8 cellular contexts compared by ENCODE assay signal in the genomic region with DNA sequence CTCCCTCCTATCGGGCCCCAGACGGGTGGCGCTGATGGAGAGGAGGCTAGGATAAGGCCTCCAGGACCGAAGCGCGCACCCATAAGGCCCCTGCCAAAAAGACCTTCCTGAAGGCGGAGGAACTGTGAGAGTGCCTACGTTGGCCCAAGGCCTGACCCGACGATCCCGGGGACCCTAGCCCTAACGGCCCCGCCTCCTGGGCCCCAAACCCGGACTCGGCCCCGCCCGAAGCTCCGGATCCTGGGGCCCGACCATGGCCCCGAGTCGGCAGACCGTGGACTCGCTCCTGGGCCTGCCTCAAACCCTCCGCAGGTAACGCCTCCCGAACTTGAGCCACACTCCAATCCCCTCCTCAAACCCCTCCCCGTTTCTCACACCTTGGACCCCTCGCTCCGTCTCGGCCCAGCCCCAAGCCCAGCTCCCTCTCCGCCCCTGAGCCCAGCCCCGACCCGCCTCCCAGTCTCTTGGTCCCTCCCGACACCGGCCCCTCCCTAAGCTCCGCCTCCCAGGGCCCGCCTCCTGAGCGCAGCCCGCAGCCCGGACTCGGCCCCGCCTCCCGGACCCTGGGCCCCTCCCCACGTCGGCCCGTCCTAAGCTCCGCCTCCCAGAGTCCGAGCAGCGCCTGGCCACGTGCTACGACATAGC. TPM values are rescaled to one million over a fixed set of nuclear protein-coding genes. Genes with fewer than 3 reads are reported as not detected.
DNase-seq lines count a peak whose midpoint lies in the region; ATAC-seq and TF ChIP-seq lines count a peak whose summit lies in the region.
"Not testable (repeated sequence)": the region's sequence is repeated elsewhere in the genome, so short reads cannot be mapped to it uniquely, and the experiment has no call there.

No MANE protein-coding gene starts in this region.

- CTCF ChIA-PET in HCT116 (lab: Charles Lee); SK-N-SH (lab: Yijun Ruan, JAX): not testable (repeated sequence)
- CTCF ChIA-PET in mammary epithelial cell (lab: Charles Lee; ENCODE audit: low non-redundant PET), result interaction anchor here (0.6 kb wide), 2 partner anchors 14 to 78 kb away, joined by 3 to 7 read pairs; no protein-coding TSS in a partner anchor

- H3K9me3 ChIP-seq in HCT116 (ENCODE audit: control insufficient read depth in 1 of 2, insufficient read depth in 1 of 2, low read depth in 1 of 2, low read length in 2 of 2); SK-N-SH; mammary epithelial cell (replicated peaks; ENCODE audit: insufficient read depth, low read length); left ventricle myocardium inferior (replicated peaks); neural cell (ENCODE audit: low read length): not testable (repeated sequence)

- RAD21 ChIA-PET in HCT116 (lab: Charles Lee; ENCODE audit: low non-redundant PET in 1 of 2, low total read pairs in 2 of 2, uncharacterized antibody in 2 of 2, unreplicated experiment in 2 of 2), result interaction anchor here in 1 of 2 experiments (0.6 kb wide), 1 partner anchor 20 kb away, joined by 3 read pairs; no protein-coding TSS in a partner anchor

- H4K20me1 ChIP-seq in HCT116 (ENCODE audit: insufficient read depth); SK-N-SH (ENCODE audit: insufficient read depth); mammary epithelial cell (ENCODE audit: insufficient read depth, low read length); neural cell (ENCODE audit: insufficient read depth): not testable (repeated sequence)

- H3F3A ChIP-seq in SK-N-SH (replicated peaks; ENCODE audit: insufficient read depth); neural cell (ENCODE audit: insufficient read depth, low read length, poor library complexity, severe bottlenecking): not testable (repeated sequence)

- H3K9me2 ChIP-seq in HCT116 (ENCODE audit: insufficient read depth); SK-N-SH; neural cell (ENCODE audit: insufficient read depth, low read length): not testable (repeated sequence)

- intact Hi-C loops in HCT116 (cut with micrococcal nuclease); left ventricle myocardium inferior (cut with micrococcal nuclease): not testable (repeated sequence)
- intact Hi-C loops in mammary epithelial cell (cut with micrococcal nuclease), result loop anchor here (10.0 kb wide), 1 partner anchor 138 kb away; a partner anchor contains a TSS

- dilution Hi-C loops in mammary epithelial cell (cut with HindIII; ENCODE audit: low sequenced_read_pairs), result not testable (repeated sequence)

- not testable (repeated sequence) for H3K9me3 Mint-ChIP-seq in type B pancreatic cell

- H3K36me3 Mint-ChIP-seq in type B pancreatic cell, result not testable (repeated sequence)

- TF ChIP-seq POLR2A in HCT116 (IDR thresholded peaks at IDR 0.05; ENCODE audit: borderline replicate concordance, extremely low read depth, insufficient read depth, insufficient read length), result not testable (repeated sequence)

- not testable (repeated sequence) for H2AFZ ChIP-seq in HCT116 (ENCODE audit: low read depth, low read length, poor library complexity, severe bottlenecking); SK-N-SH (ENCODE audit: low read depth)
- H2AFZ ChIP-seq in mammary epithelial cell (ENCODE audit: low read depth, low read length) (peak overlapping the region; percentile 92), neural cell (ENCODE audit: low read depth, low read length) (peak overlapping the region; percentile 19)

- H3K36me3 ChIP-seq in HCT116 (ENCODE audit: control insufficient read depth in 1 of 2, insufficient read depth in 2 of 2, low read length in 2 of 2); SK-N-SH (replicated peaks in 1 of 2; ENCODE audit: control insufficient read depth in 1 of 2, insufficient read depth in 2 of 2, low read length in 1 of 2); mammary epithelial cell (ENCODE audit: insufficient read depth, low read length); left ventricle myocardium inferior; neural cell (ENCODE audit: insufficient read depth, low read length): not testable (repeated sequence)

- H3K4me2 ChIP-seq in HCT116 (ENCODE audit: low read length) (peak overlapping the region; percentile 84), SK-N-SH (peak overlapping the region; percentile 76), mammary epithelial cell (ENCODE audit: insufficient read depth, low read depth, low read length) (peak overlapping the region; percentile 79)
- H3K4me2 ChIP-seq in neural cell (ENCODE audit: low read length), result not testable (repeated sequence)

- TF ChIP-seq CTCF in HCT116 (IDR thresholded peaks at IDR 0.05 in 2 of 3, conservative IDR thresholded peaks at IDR 0.05 in 1 of 3; ENCODE audit: borderline replicate concordance in 1 of 3, insufficient read depth in 1 of 3, low read depth in 2 of 3, low read length in 2 of 3); LNCaP clone FGC (IDR thresholded peaks at IDR 0.05; ENCODE audit: control insufficient read depth, extremely low read depth, insufficient read depth); SK-N-SH (IDR thresholded peaks at IDR 0.05); mammary epithelial cell (conservative IDR thresholded peaks at IDR 0.05 in 1 of 2, IDR thresholded peaks at IDR 0.05 in 1 of 2; ENCODE audit: extremely low read depth in 1 of 2, insufficient read depth in 1 of 2, low read depth in 1 of 2, low read length in 2 of 2); left ventricle myocardium inferior (IDR thresholded peaks at IDR 0.05; ENCODE audit: borderline replicate concordance); neural cell (IDR thresholded peaks at IDR 0.05; ENCODE audit: poor library complexity, severe bottlenecking); type B pancreatic cell (conservative IDR thresholded peaks at IDR 0.05): not testable (repeated sequence)

- H3K4me1 Mint-ChIP-seq in type B pancreatic cell (ENCODE audit: unreplicated experiment), result peaks cover 18% of the 10 kb centered on the region

- H3K4me3 Mint-ChIP-seq in type B pancreatic cell, result peak overlapping the region; percentile 99

- not testable (repeated sequence) for TF ChIP-seq EP300 in SK-N-SH (IDR thresholded peaks at IDR 0.05; ENCODE audit: borderline replicate concordance in 1 of 2, low read depth in 1 of 2, low read length in 1 of 2); neural cell (conservative IDR thresholded peaks at IDR 0.05; ENCODE audit: poor library complexity, severe bottlenecking)

- WGBS in SK-N-SH (ENCODE audit: low lambda C conversion rate), result 6% methylated on average over 34 of the region's 51 CpGs
- WGBS in mammary epithelial cell (ENCODE audit: low coverage, missing lambda C conversion rate), result 0% methylated on average over 5 of the region's 51 CpGs

- peak overlapping the region; percentile 83; the same call in 1 of the 2 replicates for H3K27ac ChIP-seq in HCT116 (ENCODE audit: low read depth, low read length)
- peak overlapping the region in 1 of 2 experiments; percentile 43; a peak in 1 of 4 replicates for H3K27ac ChIP-seq in SK-N-SH (ENCODE audit: low read depth in 2 of 2, low read length in 1 of 2)
- H3K27ac ChIP-seq in mammary epithelial cell (ENCODE audit: insufficient read depth, low read depth, low read length), result peak overlapping the region; percentile 29
- H3K27ac ChIP-seq in left ventricle myocardium inferior (replicated peaks), result peak overlapping the region; percentile 88
- H3K27ac ChIP-seq in neural cell (ENCODE audit: low read length), result not testable (repeated sequence)

- DNase-seq in ELR (ENCODE audit: low read depth) (peak; percentile 78), HCT116 (ENCODE audit: low read depth, low spot score) (peak; percentile 41), LNCaP clone FGC (ENCODE audit: low read depth) (peak; percentile 81), SK-N-SH (peak; percentile 88), mammary epithelial cell (peak; percentile 73)
- DNase-seq in left ventricle myocardium inferior; type B pancreatic cell (ENCODE audit: extremely low spot score, unreplicated experiment): not testable (repeated sequence)

- H3K27ac Mint-ChIP-seq in type B pancreatic cell, result peak overlapping the region; percentile 99

- H3K4me3 ChIP-seq in HCT116 (replicated peaks in 1 of 2; ENCODE audit: low read depth in 1 of 2, low read length in 2 of 2) (peak overlapping the region; percentile 47 to 57), LNCaP clone FGC (ENCODE audit: low read depth, low read length) (peak overlapping the region; percentile 48), SK-N-SH (ENCODE audit: low read depth in 2 of 2, low read length in 1 of 2) (peak overlapping the region; percentile 19 to 53; a peak in 3 of 4 replicates), mammary epithelial cell (replicated peaks in 1 of 3; ENCODE audit: insufficient read depth in 1 of 3, low read depth in 2 of 3, low read length in 3 of 3) (peak overlapping the region; percentile 52 to 61 (median 61)), left ventricle myocardium inferior (peak overlapping the region; percentile 83), neural cell (ENCODE audit: low read length) (peak overlapping the region; percentile 66)

- POLR2A ChIA-PET in HCT116 (lab: Charles Lee); SK-N-SH (lab: Yijun Ruan, JAX): not testable (repeated sequence)

- H3K27me3 ChIP-seq in HCT116 (ENCODE audit: insufficient read depth, low read length); SK-N-SH (ENCODE audit: insufficient read depth); mammary epithelial cell (ENCODE audit: insufficient read depth, low read length); left ventricle myocardium inferior (ENCODE audit: low read depth); neural cell (ENCODE audit: insufficient read depth, low read depth, low read length): not testable (repeated sequence)

- not testable (repeated sequence) for H3K27me3 Mint-ChIP-seq in type B pancreatic cell

- not testable (repeated sequence) for ATAC-seq in HCT116

- H3K79me2 ChIP-seq in HCT116 (ENCODE audit: insufficient read depth, low read length); SK-N-SH (ENCODE audit: insufficient read depth); mammary epithelial cell (ENCODE audit: insufficient read depth, low read length); neural cell (replicated peaks; ENCODE audit: insufficient read depth, low read length): not testable (repeated sequence)

- H3K9ac ChIP-seq in HCT116 (ENCODE audit: low read length), result peak overlapping the region; percentile 55
- peak overlapping the region; percentile 61 for H3K9ac ChIP-seq in SK-N-SH
- H3K9ac ChIP-seq in mammary epithelial cell (ENCODE audit: insufficient read depth, low read length), result peak overlapping the region; percentile 3
- peak overlapping the region; percentile 53 for H3K9ac ChIP-seq in neural cell (ENCODE audit: low read length)

- TF ChIP-seq RAD21 in HCT116 (IDR thresholded peaks at IDR 0.05; ENCODE audit: low read depth); SK-N-SH (IDR thresholded peaks at IDR 0.05; ENCODE audit: low read length); neural cell (conservative IDR thresholded peaks at IDR 0.05): not testable (repeated sequence)

- in situ Hi-C loops in mammary epithelial cell (cut with MboI; ENCODE audit: low sequenced_read_pairs in 2 of 2), result not testable (repeated sequence)

- H3K4me1 ChIP-seq in HCT116 (ENCODE audit: control insufficient read depth in 1 of 2, insufficient read depth in 2 of 2, low read length in 2 of 2) (peaks cover 17 to 35% of the 10 kb centered on the region in 2 experiments), mammary epithelial cell (ENCODE audit: insufficient read depth, low read length) (peaks cover 13% of the 10 kb centered on the region), left ventricle myocardium inferior (peaks cover 13% of the 10 kb centered on the region)
- not testable (repeated sequence) for H3K4me1 ChIP-seq in SK-N-SH (ENCODE audit: control insufficient read depth in 1 of 2, insufficient read depth in 2 of 2, low read depth in 1 of 2, low read length in 1 of 2)

- BruUV-seq in HCT116 (replicated peaks; lab: Mats Ljungman, UMichigan), result TSS peak; percentile 66
- not testable (repeated sequence) for BruUV-seq in mammary epithelial cell (replicated peaks; lab: Mats Ljungman, UMichigan)

RNA-seq across cellular contexts. Expression of a gene that starts 46.5 kb away (rescaled TPM):
- total RNA-seq in HCT116 (2021; ENCODE audit: unreplicated experiment), result not detected
- not detected in 2 replicates for polyA plus RNA-seq in HCT116 (2012)
- polyA plus RNA-seq in SK-N-SH (2012; rRNA removed), result not detected in 2 replicates
- not detected in 2 replicates for polyA plus RNA-seq in SK-N-SH (2012; cell fraction: cytosol; rRNA removed)
- not detected in 2 replicates for polyA plus RNA-seq in SK-N-SH (2012; cell fraction: nucleus; rRNA removed)
- not detected for total RNA-seq in mammary epithelial cell
- not detected for polyA plus RNA-seq in mammary epithelial cell
- not detected for polyA minus RNA-seq in mammary epithelial cell
- not detected for total RNA-seq in left ventricle myocardium inferior
- polyA plus RNA-seq in neural cell, result not detected in 2 replicates
- polyA minus RNA-seq in neural cell, result not detected in 2 replicates
- total RNA-seq in type B pancreatic cell (ENCODE audit: low replicate concordance), result not detected in 2 replicates

Comparison
In these comparisons a context has a peak if more than half of its experiments do, and no peak if none do; other contexts are left out.
1. H3K9ac ChIP-seq: peak in every context shown above with its lines; median percentile 61 in SK-N-SH; 55 in HCT116; 53 in neural cell; 3 in mammary epithelial cell.